ENCODE assay signal across 1 cellular context in the genomic region with DNA sequence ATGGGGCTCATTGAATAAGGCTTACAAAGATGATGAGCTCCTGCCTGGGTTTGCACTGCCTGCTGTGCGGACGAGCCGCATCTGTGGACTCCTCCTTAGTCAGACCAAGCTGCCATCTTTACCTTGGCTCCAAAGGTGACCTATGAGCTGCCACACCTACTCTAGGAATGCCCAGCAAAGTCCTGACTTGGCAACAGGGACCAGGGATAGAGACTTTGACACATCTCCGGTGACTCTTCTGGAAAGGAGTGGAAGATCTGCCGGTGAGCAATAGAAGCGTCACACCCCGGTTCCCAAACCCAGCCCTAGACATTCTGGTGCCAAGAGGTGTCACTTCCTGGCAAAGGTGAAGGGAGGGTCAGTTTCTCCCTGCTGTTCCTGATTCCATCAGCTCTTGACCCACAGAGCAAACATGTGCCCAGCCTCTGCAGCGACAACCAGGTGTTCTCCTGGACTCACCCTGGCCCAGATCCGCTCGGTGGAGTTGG.
TF ChIP-seq lines count a peak whose summit lies in the region.

No MANE protein-coding gene starts in this region.

TF ChIP-seq in HCT116, 20 proteins besides CTCF, POLR2A, EP300 and RAD21 (continued from another document):
- TF ChIP-seq REST (IDR thresholded peaks at IDR 0.05; ENCODE audit: low read depth) (no peak), EGR1 (IDR thresholded peaks at IDR 0.05; ENCODE audit: low read depth) (no peak), CEBPB (IDR thresholded peaks at IDR 0.05; ENCODE audit: low read depth) (no peak), TCF7L2 (IDR thresholded peaks at IDR 0.05; ENCODE audit: borderline replicate concordance, extremely low read depth, insufficient read depth, insufficient read length) (no peak), SIN3A (IDR thresholded peaks at IDR 0.05; ENCODE audit: low read depth) (no peak), ZFX (IDR thresholded peaks at IDR 0.05) (no peak), CBX3 (IDR thresholded peaks at IDR 0.05; ENCODE audit: low read depth) (no peak), FOSL1 (IDR thresholded peaks at IDR 0.05; ENCODE audit: low read depth) (no peak), ELF1 (IDR thresholded peaks at IDR 0.05; ENCODE audit: borderline replicate concordance, low read depth) (no peak), EZH2 (IDR thresholded peaks at IDR 0.05) (no peak), EZH2phosphoT487 (IDR thresholded peaks at IDR 0.05; ENCODE audit: borderline replicate concordance) (no peak), YY1 (IDR thresholded peaks at IDR 0.05; ENCODE audit: extremely low read depth, insufficient replicate concordance, low read depth, low read length) (no peak), POLR2AphosphoS5 (IDR thresholded peaks at IDR 0.05; ENCODE audit: low read depth, low read length) (no peak), ZNF274 (IDR thresholded peaks at IDR 0.05; ENCODE audit: low read depth, low read length) (no peak)
- TF ChIP-seq, protein P1, sequence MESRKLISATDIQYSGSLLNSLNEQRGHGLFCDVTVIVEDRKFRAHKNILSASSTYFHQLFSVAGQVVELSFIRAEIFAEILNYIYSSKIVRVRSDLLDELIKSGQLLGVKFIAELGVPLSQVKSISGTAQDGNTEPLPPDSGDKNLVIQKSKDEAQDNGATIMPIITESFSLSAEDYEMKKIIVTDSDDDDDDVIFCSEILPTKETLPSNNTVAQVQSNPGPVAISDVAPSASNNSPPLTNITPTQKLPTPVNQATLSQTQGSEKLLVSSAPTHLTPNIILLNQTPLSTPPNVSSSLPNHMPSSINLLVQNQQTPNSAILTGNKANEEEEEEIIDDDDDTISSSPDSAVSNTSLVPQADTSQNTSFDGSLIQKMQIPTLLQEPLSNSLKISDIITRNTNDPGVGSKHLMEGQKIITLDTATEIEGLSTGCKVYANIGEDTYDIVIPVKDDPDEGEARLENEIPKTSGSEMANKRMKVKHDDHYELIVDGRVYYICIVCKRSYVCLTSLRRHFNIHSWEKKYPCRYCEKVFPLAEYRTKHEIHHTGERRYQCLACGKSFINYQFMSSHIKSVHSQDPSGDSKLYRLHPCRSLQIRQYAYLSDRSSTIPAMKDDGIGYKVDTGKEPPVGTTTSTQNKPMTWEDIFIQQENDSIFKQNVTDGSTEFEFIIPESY (IDR thresholded peaks at IDR 0.05; ENCODE audit: extremely low read depth, insufficient replicate concordance, low read length) = no peak
- TF ChIP-seq, protein P2, sequence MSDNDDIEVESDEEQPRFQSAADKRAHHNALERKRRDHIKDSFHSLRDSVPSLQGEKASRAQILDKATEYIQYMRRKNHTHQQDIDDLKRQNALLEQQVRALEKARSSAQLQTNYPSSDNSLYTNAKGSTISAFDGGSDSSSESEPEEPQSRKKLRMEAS (IDR thresholded peaks at IDR 0.05) = no peak
